27 cellular contexts compared by ENCODE assay signal in genomic region chr14:61651355-61651754, GRCh38.
"Had no signal": no experiment of that assay in that cellular context is flagged by ENCODE, and none has a peak within 500 bp of the region (broad histone marks: within the 10 kb centered on the region; RNA-seq: fewer than 3 reads in every experiment).

No MANE protein-coding gene starts in this region.

- H3K36me3 ChIP-seq: stomach, suprapubic skin, thoracic aorta, thyroid gland, tibial artery, tibial nerve, transverse colon, upper lobe of left lung, upper lobe of right lung, uterus, vagina had no signal

- H3K9me3 Mint-ChIP-seq: stimulated activated effector memory CD8-positive, alpha-beta T cell treated with anti-CD3 and anti-CD28 coated beads, Interleukin-12 subunit alpha, Interleukin-12 subunit beta, amount 100 ng/mL, for 72 hours; stimulated activated memory B cell treated with anti-CD40 and anti-IgM and Interleukin-4, amounts not matched to agents 10 μg/mL and 1 μg/mL and 100 μg/mL, for 72 hours; stimulated activated naive B cell treated with anti-CD40 and anti-IgM and Interleukin-4, amounts not matched to agents 10 μg/mL and 1 μg/mL and 100 μg/mL, for 72 hours; stimulated activated naive CD8-positive, alpha-beta T cell treated with anti-CD3 and anti-CD28 coated beads, Interleukin-15, amount 100 ng/mL, for 72 hours; stimulated activated naive CD8-positive, alpha-beta T cell treated with anti-CD3 and anti-CD28 coated beads, Interleukin-15, Interleukin-2, amounts not matched to agents 100 ng/mL and 50 ng/mL, for 24 hours; type B pancreatic cell had no signal

- H3K36me3 Mint-ChIP-seq: stimulated activated effector memory CD8-positive, alpha-beta T cell treated with anti-CD3 and anti-CD28 coated beads, Interleukin-12 subunit alpha, Interleukin-12 subunit beta, amount 100 ng/mL, for 72 hours; stimulated activated memory B cell treated with anti-CD40 and anti-IgM and Interleukin-4, amounts not matched to agents 10 μg/mL and 1 μg/mL and 100 μg/mL, for 72 hours; stimulated activated naive B cell treated with anti-CD40 and anti-IgM and Interleukin-4, amounts not matched to agents 10 μg/mL and 1 μg/mL and 100 μg/mL, for 72 hours; type B pancreatic cell had no signal

- H3K27ac ChIP-seq: stomach, suprapubic skin, testis, thoracic aorta, thyroid gland, tibial artery, tibial nerve, transverse colon, upper lobe of left lung, upper lobe of right lung, uterus, vagina had no signal

- H3K27me3 ChIP-seq: stomach, suprapubic skin, testis, thyroid gland, tibial artery, tibial nerve, transverse colon, upper lobe of left lung, upper lobe of right lung, uterus, vagina had no signal

- H3K27ac Mint-ChIP-seq: stimulated activated effector memory CD8-positive, alpha-beta T cell treated with anti-CD3 and anti-CD28 coated beads, Interleukin-12 subunit alpha, Interleukin-12 subunit beta, amount 100 ng/mL, for 72 hours; stimulated activated memory B cell treated with anti-CD40 and anti-IgM and Interleukin-4, amounts not matched to agents 10 μg/mL and 1 μg/mL and 100 μg/mL, for 72 hours; stimulated activated naive B cell treated with anti-CD40 and anti-IgM and Interleukin-4, amounts not matched to agents 10 μg/mL and 1 μg/mL and 100 μg/mL, for 72 hours; stimulated activated naive CD8-positive, alpha-beta T cell treated with anti-CD3 and anti-CD28 coated beads, Interleukin-15, amount 100 ng/mL, for 72 hours; stimulated activated naive CD8-positive, alpha-beta T cell treated with anti-CD3 and anti-CD28 coated beads, Interleukin-15, Interleukin-2, amounts not matched to agents 100 ng/mL and 50 ng/mL, for 24 hours; type B pancreatic cell had no signal

- H3K27me3 Mint-ChIP-seq: stimulated activated memory B cell treated with anti-CD40 and anti-IgM and Interleukin-4, amounts not matched to agents 10 μg/mL and 1 μg/mL and 100 μg/mL, for 72 hours; stimulated activated naive B cell treated with anti-CD40 and anti-IgM and Interleukin-4, amounts not matched to agents 10 μg/mL and 1 μg/mL and 100 μg/mL, for 72 hours; stimulated activated naive CD8-positive, alpha-beta T cell treated with anti-CD3 and anti-CD28 coated beads, Interleukin-15, amount 100 ng/mL, for 72 hours; stimulated activated naive CD8-positive, alpha-beta T cell treated with anti-CD3 and anti-CD28 coated beads, Interleukin-15, Interleukin-2, amounts not matched to agents 100 ng/mL and 50 ng/mL, for 24 hours had no signal

- DNase-seq: stimulated activated CD4-positive, alpha-beta T cell treated with anti-CD3 and anti-CD28 coated beads, Interleukin-2, amount 100 ng/mL, for 48 hours; stimulated activated CD4-positive, alpha-beta T cell treated with anti-CD3 and anti-CD28 coated beads, Interleukin-4, amount 100 ng/mL, for 1 hour; stimulated activated CD4-positive, alpha-beta T cell treated with anti-CD3 and anti-CD28 coated beads, Interleukin-4, amount 100 ng/mL, for 24 hours; stimulated activated CD4-positive, alpha-beta T cell treated with anti-CD3 and anti-CD28 coated beads, Interleukin-4, amount 100 ng/mL, for 4 hours; stimulated activated CD8-positive, alpha-beta memory T cell treated with anti-CD3 and anti-CD28 coated beads, Interleukin-4, amount 100 ng/mL, for 48 hours; stimulated activated naive B cell treated with anti-CD40 and anti-IgM and Interleukin-4, amounts not matched to agents 10 μg/mL and 1 μg/mL and 100 μg/mL, for 72 hours; stimulated activated naive CD4-positive, alpha-beta T cell; stimulated activated naive CD4-positive, alpha-beta T cell treated with Interleukin-2 at 50 U/mL for 16 hours; stimulated activated naive CD8-positive, alpha-beta T cell treated with anti-CD3 and anti-CD28 coated beads, Interleukin-15, amount 100 ng/mL, for 72 hours; stimulated activated naive CD8-positive, alpha-beta T cell treated with anti-CD3 and anti-CD28 coated beads, Interleukin-15, Interleukin-2, amounts not matched to agents 100 U/mL and 50 U/mL, for 24 hours; stomach; substantia nigra; testis; thyroid gland; tibial artery; transverse colon; upper lobe of left lung; upper lobe of right lung; uterus had no signal

- H3K4me3 ChIP-seq: stomach, suprapubic skin, testis, thoracic aorta, thyroid gland, tibial artery, tibial nerve, transverse colon, upper lobe of left lung, upper lobe of right lung, uterus, vagina had no signal

- ATAC-seq: stimulated activated effector memory CD8-positive, alpha-beta T cell treated with anti-CD3 and anti-CD28 coated beads, Interleukin-12 subunit alpha, Interleukin-12 subunit beta, amount 100 ng/mL, for 72 hours; stimulated activated memory B cell treated with anti-CD40 and anti-IgM and Interleukin-4, amounts not matched to agents 10 μg/mL and 1 μg/mL and 100 μg/mL, for 72 hours; stimulated activated naive B cell treated with anti-CD40 and anti-IgM and Interleukin-4, amounts not matched to agents 10 μg/mL and 1 μg/mL and 100 μg/mL, for 72 hours; stimulated activated naive CD8-positive, alpha-beta T cell treated with anti-CD3 and anti-CD28 coated beads, Interleukin-15, amount 100 ng/mL, for 72 hours; stimulated activated naive CD8-positive, alpha-beta T cell treated with anti-CD3 and anti-CD28 coated beads, Interleukin-15, Interleukin-2, amounts not matched to agents 100 U/mL and 50 U/mL, for 24 hours; upper lobe of right lung had no signal

- H3K9me3 ChIP-seq: stomach, suprapubic skin, testis, thoracic aorta, thyroid gland, tibial artery, tibial nerve, transverse colon, upper lobe of left lung, upper lobe of right lung, uterus, vagina had no signal

- H3K4me3 Mint-ChIP-seq: stimulated activated effector memory CD8-positive, alpha-beta T cell treated with anti-CD3 and anti-CD28 coated beads, Interleukin-12 subunit alpha, Interleukin-12 subunit beta, amount 100 ng/mL, for 72 hours; stimulated activated memory B cell treated with anti-CD40 and anti-IgM and Interleukin-4, amounts not matched to agents 10 μg/mL and 1 μg/mL and 100 μg/mL, for 72 hours; stimulated activated naive B cell treated with anti-CD40 and anti-IgM and Interleukin-4, amounts not matched to agents 10 μg/mL and 1 μg/mL and 100 μg/mL, for 72 hours; stimulated activated naive CD8-positive, alpha-beta T cell treated with anti-CD3 and anti-CD28 coated beads, Interleukin-15, amount 100 ng/mL, for 72 hours; stimulated activated naive CD8-positive, alpha-beta T cell treated with anti-CD3 and anti-CD28 coated beads, Interleukin-15, Interleukin-2, amounts not matched to agents 100 ng/mL and 50 ng/mL, for 24 hours; type B pancreatic cell had no signal
